ENCODE assay signal across 13 cellular contexts in the genomic region with DNA sequence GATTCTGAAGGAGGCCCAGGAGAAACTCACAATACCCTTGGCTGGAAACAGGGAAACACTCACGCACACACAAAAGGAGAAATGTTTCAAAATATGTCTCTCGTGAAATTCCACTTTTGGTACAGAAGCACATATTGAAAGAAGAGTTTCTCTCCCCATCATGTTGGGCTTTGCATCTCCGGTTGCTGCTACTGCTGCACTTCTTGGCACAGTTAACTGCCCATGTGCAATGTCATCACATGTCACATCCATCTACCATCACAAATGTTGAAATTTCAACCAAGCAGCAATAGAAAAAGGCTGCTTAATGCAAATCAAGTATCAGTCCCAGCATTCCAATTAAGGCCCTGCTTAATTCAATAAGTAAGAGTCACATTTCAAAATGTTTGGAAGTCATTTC.
"Had no signal": no experiment of that assay in that cellular context is flagged by ENCODE, and none has a peak within 500 bp of the region (broad histone marks: within the 10 kb centered on the region; RNA-seq: fewer than 3 reads in every experiment).

No MANE protein-coding gene starts in this region.

- ATAC-seq: activated CD8-positive, alpha-beta memory T cell treated with anti-CD3 and anti-CD28 coated beads, Interleukin-2, amount 10 ng/mL, durations not matched to agents 7 days and 5 days; gastroesophageal sphincter; left ventricle myocardium superior had no signal

- H3K9me3 Mint-ChIP-seq: activated naive CD4-positive, alpha-beta T cell treated with anti-CD3 and anti-CD28 coated beads, Interleukin-2, amount 50 U/mL, for 24 hours; activated T-cell treated with anti-CD3 and anti-CD28 coated beads, Interleukin-2, amount 50 U/mL, for 24 hours had no signal

- H3K27me3 Mint-ChIP-seq: activated naive CD4-positive, alpha-beta T cell treated with anti-CD3 and anti-CD28 coated beads, Interleukin-2, amount 50 U/mL, for 24 hours; activated T-cell treated with anti-CD3 and anti-CD28 coated beads, Interleukin-2, amount 50 U/mL, for 24 hours had no signal

- H3K36me3 Mint-ChIP-seq: activated CD8-positive, alpha-beta memory T cell treated with anti-CD3 and anti-CD28 coated beads, Interleukin-2, amount 10 ng/mL, durations not matched to agents 7 days and 5 days had no signal

- H3K4me1 Mint-ChIP-seq: activated CD8-positive, alpha-beta memory T cell treated with anti-CD3 and anti-CD28 coated beads, Interleukin-2, amount 10 ng/mL, durations not matched to agents 7 days and 5 days; activated naive CD4-positive, alpha-beta T cell treated with anti-CD3 and anti-CD28 coated beads, Interleukin-2, amount 50 U/mL, for 24 hours had no signal

- H3K27me3 ChIP-seq: dorsolateral prefrontal cortex, gastroesophageal sphincter had no signal

- H3K27ac ChIP-seq: dorsolateral prefrontal cortex, gastroesophageal sphincter had no signal

- H3K27ac Mint-ChIP-seq: activated CD8-positive, alpha-beta memory T cell treated with anti-CD3 and anti-CD28 coated beads, Interleukin-2, amount 10 ng/mL, durations not matched to agents 7 days and 5 days; activated naive CD4-positive, alpha-beta T cell treated with anti-CD3 and anti-CD28 coated beads, Interleukin-2, amount 50 U/mL, for 24 hours; activated T-cell treated with anti-CD3 and anti-CD28 coated beads, Interleukin-2, amount 50 U/mL, for 24 hours had no signal

- H3K4me3 Mint-ChIP-seq: activated CD8-positive, alpha-beta memory T cell treated with anti-CD3 and anti-CD28 coated beads, Interleukin-2, amount 10 ng/mL, durations not matched to agents 7 days and 5 days; activated naive CD4-positive, alpha-beta T cell treated with anti-CD3 and anti-CD28 coated beads, Interleukin-2, amount 50 U/mL, for 24 hours; activated T-cell treated with anti-CD3 and anti-CD28 coated beads, Interleukin-2, amount 50 U/mL, for 24 hours had no signal

- DNase-seq: activated CD4-positive, alpha-beta T cell treated with anti-CD3 and anti-CD28 coated beads, Interleukin-2, amount 50 U/mL, for 4 hours; activated CD4-positive, CD25-positive, alpha-beta regulatory T cell treated with anti-CD3 and anti-CD28 coated beads, Interleukin-2, amount 50 U/mL, for 72 hours; activated CD8-positive, alpha-beta memory T cell treated with anti-CD3 and anti-CD28 coated beads, Interleukin-2, amount 10 ng/mL, durations not matched to agents 7 days and 5 days; activated effector memory CD4-positive, alpha-beta T cell treated with Interleukin-2 at 50 U/mL for 16 hours; activated T-cell treated with anti-CD3 and anti-CD28 coated beads, Interleukin-2, amount 50 U/mL, for 24 hours; amygdala; dorsolateral prefrontal cortex; left ventricle myocardium superior; mesenchymal stem cell; stimulated activated CD4-positive, alpha-beta T cell treated with anti-CD3 and anti-CD28 coated beads, Interleukin-12 subunit alpha, Interleukin-12 subunit beta, amount 100 ng/mL, for 4 hours; stimulated activated naive CD4-positive, alpha-beta T cell had no signal

- H3K9me3 ChIP-seq: gastroesophageal sphincter had no signal

- H3K4me3 ChIP-seq: dorsolateral prefrontal cortex, gastroesophageal sphincter had no signal
